ENCODE assay signal across 27 cellular contexts in genomic region chrX:134865730-134866129, GRCh38.
"Had no signal": no experiment of that assay in that cellular context is flagged by ENCODE, and none has a peak within 500 bp of the region (broad histone marks: within the 10 kb centered on the region; RNA-seq: fewer than 3 reads in every experiment).

No MANE protein-coding gene starts in this region.

- H3K4me2 ChIP-seq: KMS-11 had no signal

- H3K4me3 ChIP-seq: colonic mucosa, MG63, Peyer's patch, SJSA1 had no signal

- ATAC-seq: activated CD4-positive, alpha-beta T cell treated with anti-CD3 and anti-CD28 coated beads for 36 hours; activated CD8-positive, alpha-beta T cell treated with anti-CD3 and anti-CD28 coated beads for 36 hours; activated T-cell treated with anti-CD3 and anti-CD28 coated beads, Interleukin-2, amount 50 U/mL, for 72 hours; SK-N-SH treated with all-trans-retinoic acid at 6 μM for 48 hours; T-helper 17 cell had no signal

- DNase-seq: activated CD4-positive, alpha-beta T cell treated with anti-CD3 and anti-CD28 coated beads for 36 hours; activated CD4-positive, alpha-beta T cell treated with anti-CD3 and anti-CD28 coated beads, Interleukin-2, amount 50 U/mL, for 1 hour; activated CD8-positive, alpha-beta memory T cell treated with anti-CD3 and anti-CD28 coated beads, Interleukin-2, amount 50 U/mL, for 4 hours; activated CD8-positive, alpha-beta T cell treated with anti-CD3 and anti-CD28 coated beads for 36 hours; activated gamma-delta T cell treated with Interleukin-2 at 50 U/mL for 16 hours; activated naive CD4-positive, alpha-beta T cell treated with anti-CD3 and anti-CD28 coated beads, Interleukin-2, amount 10 ng/mL, durations not matched to agents 7 days and 5 days; activated naive CD8-positive, alpha-beta T cell treated with anti-CD3 and anti-CD28 coated beads for 36 hours; activated T-cell treated with anti-CD3 and anti-CD28 coated beads, Interleukin-2, amount 50 U/mL, for 72 hours; colonic mucosa; MG63; NCI-H1105 treated with DMSO at 0.1 percent for 48 hours; NCI-H146; NCI-H187 treated with DMSO at 0.1 percent for 48 hours; NCI-H2081 treated with DMSO at 0.1 percent for 48 hours; NCI-H345; NCI-H510A; NCI-H526 treated with DMSO at 0.1 percent for 48 hours; NCI-H82; Peyer's patch; SHP77; T-helper 17 cell; T-helper 9 cell; WERI-Rb-1 had no signal

- H3K27ac ChIP-seq: colonic mucosa, KMS-11, Peyer's patch, RWPE1, SJSA1, WERI-Rb-1 had no signal

- H3K9me3 ChIP-seq: colonic mucosa, MG63, Peyer's patch, SJSA1 had no signal

- H3K4me1 ChIP-seq: colonic mucosa, Peyer's patch had no signal
